Comparison of ENCODE assay signal across 22 cellular contexts in the genomic region with DNA sequence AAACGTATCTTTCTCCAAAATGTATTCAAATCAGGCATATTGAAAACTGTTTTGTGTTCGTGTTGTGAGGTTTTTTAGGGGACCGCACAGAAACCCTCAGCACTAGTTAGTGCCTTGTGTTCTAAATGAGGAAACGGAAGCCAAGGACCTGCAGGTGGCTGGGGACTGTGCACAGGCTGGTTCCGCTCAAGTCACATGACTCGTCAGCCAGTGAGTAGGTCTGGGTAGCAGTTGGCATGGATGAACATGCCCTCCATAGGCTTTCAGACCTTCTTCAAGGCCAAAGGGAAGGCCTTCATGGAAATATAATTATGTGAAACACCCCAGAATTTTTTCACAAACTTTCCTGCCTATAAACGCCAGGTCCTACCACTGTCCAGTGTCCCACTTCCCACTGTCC. TPM values are rescaled to one million over a fixed set of nuclear protein-coding genes. Genes with fewer than 3 reads are reported as not detected.
"Had no signal": no experiment of that assay in that cellular context is flagged by ENCODE, and none has a peak within 500 bp of the region (broad histone marks: within the 10 kb centered on the region; RNA-seq: fewer than 3 reads in every experiment).

No MANE protein-coding gene starts in this region.

- H3K9me3 ChIP-seq: ascending aorta, breast epithelium, gastrocnemius medialis, ovary, sigmoid colon, testis, upper lobe of left lung had no signal

- H3K27me3 ChIP-seq: ascending aorta, breast epithelium, gastrocnemius medialis, neural progenitor cell, ovary, sigmoid colon, testis, upper lobe of left lung had no signal

- H3K27ac Mint-ChIP-seq: activated naive CD4-positive, alpha-beta T cell treated with anti-CD3 and anti-CD28 coated beads, Interleukin-2, amount 50 U/mL, for 24 hours; naive thymus-derived CD4-positive, alpha-beta T cell; neural progenitor cell; stimulated activated effector memory CD8-positive, alpha-beta T cell treated with anti-CD3 and anti-CD28 coated beads, Interleukin-12 subunit alpha, Interleukin-12 subunit beta, amount 100 ng/mL, for 72 hours had no signal

- H3K9me3 Mint-ChIP-seq: activated naive CD4-positive, alpha-beta T cell treated with anti-CD3 and anti-CD28 coated beads, Interleukin-2, amount 50 U/mL, for 24 hours; stimulated activated effector memory CD8-positive, alpha-beta T cell treated with anti-CD3 and anti-CD28 coated beads, Interleukin-12 subunit alpha, Interleukin-12 subunit beta, amount 100 ng/mL, for 72 hours had no signal

- H3K4me2 ChIP-seq: neural progenitor cell had no signal

- H3K4me3 Mint-ChIP-seq: activated naive CD4-positive, alpha-beta T cell treated with anti-CD3 and anti-CD28 coated beads, Interleukin-2, amount 50 U/mL, for 24 hours; naive thymus-derived CD4-positive, alpha-beta T cell; neural progenitor cell; stimulated activated effector memory CD8-positive, alpha-beta T cell treated with anti-CD3 and anti-CD28 coated beads, Interleukin-12 subunit alpha, Interleukin-12 subunit beta, amount 100 ng/mL, for 72 hours had no signal

- H3K36me3 Mint-ChIP-seq: activated naive CD4-positive, alpha-beta T cell treated with anti-CD3 and anti-CD28 coated beads, Interleukin-2, amount 50 U/mL, for 24 hours; naive thymus-derived CD4-positive, alpha-beta T cell; neural progenitor cell; stimulated activated effector memory CD8-positive, alpha-beta T cell treated with anti-CD3 and anti-CD28 coated beads, Interleukin-12 subunit alpha, Interleukin-12 subunit beta, amount 100 ng/mL, for 72 hours had no signal

- H3K9ac ChIP-seq: neural progenitor cell had no signal

- H3K4me3 ChIP-seq: ascending aorta, breast epithelium, gastrocnemius medialis, neural progenitor cell, ovary, sigmoid colon, testis, upper lobe of left lung had no signal

- DNase-seq: activated CD4-positive, alpha-beta T cell treated with anti-CD3 and anti-CD28 coated beads, Interleukin-2, amount 50 U/mL, for 48 hours; activated gamma-delta T cell; cerebellar nuclear complex; cortex of kidney; effector CD4-positive, alpha-beta T cell; gastrocnemius medialis; head of caudate nucleus; left ventricle myocardium superior; mesenchymal stem cell; naive thymus-derived CD4-positive, alpha-beta T cell; ovary; sigmoid colon; stimulated activated CD4-positive, alpha-beta T cell treated with anti-CD3 and anti-CD28 coated beads, Interleukin-4, amount 100 ng/mL, for 24 hours; testis; upper lobe of left lung; WERI-Rb-1 had no signal

- H3K4me1 Mint-ChIP-seq: activated naive CD4-positive, alpha-beta T cell treated with anti-CD3 and anti-CD28 coated beads, Interleukin-2, amount 50 U/mL, for 24 hours; naive thymus-derived CD4-positive, alpha-beta T cell; stimulated activated effector memory CD8-positive, alpha-beta T cell treated with anti-CD3 and anti-CD28 coated beads, Interleukin-12 subunit alpha, Interleukin-12 subunit beta, amount 100 ng/mL, for 72 hours had no signal

- H3K27ac ChIP-seq: ascending aorta, breast epithelium, gastrocnemius medialis, neural progenitor cell, ovary, sigmoid colon, testis, upper lobe of left lung, WERI-Rb-1 had no signal

- ATAC-seq: esophagus mucosa; gastrocnemius medialis; left ventricle myocardium superior; naive thymus-derived CD4-positive, alpha-beta T cell; stimulated activated effector memory CD8-positive, alpha-beta T cell treated with anti-CD3 and anti-CD28 coated beads, Interleukin-12 subunit alpha, Interleukin-12 subunit beta, amount 100 ng/mL, for 72 hours had no signal

- H3K4me1 ChIP-seq: ascending aorta, breast epithelium, sigmoid colon had no signal

- H2AFZ ChIP-seq: neural progenitor cell had no signal

- H3K36me3 ChIP-seq: ascending aorta, breast epithelium, gastrocnemius medialis, neural progenitor cell, ovary, sigmoid colon, upper lobe of left lung, WERI-Rb-1 had no signal

RNA-seq across cellular contexts. Expression of a gene that starts 1.3 kb away (rescaled TPM):
- total RNA-seq: ascending aorta, breast epithelium, esophagus mucosa had no signal
- polyA plus RNA-seq: naive thymus-derived CD4-positive, alpha-beta T cell had no signal

RNA-seq across cellular contexts. Expression of a gene that starts 37.4 kb away (rescaled TPM):
- total RNA-seq: ascending aorta had no signal
